ENCODE assay signal across 1 cellular context in genomic region chr4:7067523-7068278, GRCh38.
TF ChIP-seq lines count a peak whose summit lies in the region.

Gene GRPEL1, minus strand, starts transcription at chr4:7068064. Its CDS starts 32 bp downstream, at chr4:7068032.

TF ChIP-seq in SK-N-SH, 30 proteins besides CTCF, POLR2A, EP300 and RAD21 (continued from another document):
- TF ChIP-seq, protein P1, sequence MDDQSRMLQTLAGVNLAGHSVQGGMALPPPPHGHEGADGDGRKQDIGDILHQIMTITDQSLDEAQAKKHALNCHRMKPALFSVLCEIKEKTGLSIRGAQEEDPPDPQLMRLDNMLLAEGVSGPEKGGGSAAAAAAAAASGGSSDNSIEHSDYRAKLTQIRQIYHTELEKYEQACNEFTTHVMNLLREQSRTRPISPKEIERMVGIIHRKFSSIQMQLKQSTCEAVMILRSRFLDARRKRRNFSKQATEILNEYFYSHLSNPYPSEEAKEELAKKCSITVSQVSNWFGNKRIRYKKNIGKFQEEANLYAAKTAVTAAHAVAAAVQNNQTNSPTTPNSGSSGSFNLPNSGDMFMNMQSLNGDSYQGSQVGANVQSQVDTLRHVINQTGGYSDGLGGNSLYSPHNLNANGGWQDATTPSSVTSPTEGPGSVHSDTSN (IDR thresholded peaks at IDR 0.05): peak; percentile 99
- TF ChIP-seq, protein P2, sequence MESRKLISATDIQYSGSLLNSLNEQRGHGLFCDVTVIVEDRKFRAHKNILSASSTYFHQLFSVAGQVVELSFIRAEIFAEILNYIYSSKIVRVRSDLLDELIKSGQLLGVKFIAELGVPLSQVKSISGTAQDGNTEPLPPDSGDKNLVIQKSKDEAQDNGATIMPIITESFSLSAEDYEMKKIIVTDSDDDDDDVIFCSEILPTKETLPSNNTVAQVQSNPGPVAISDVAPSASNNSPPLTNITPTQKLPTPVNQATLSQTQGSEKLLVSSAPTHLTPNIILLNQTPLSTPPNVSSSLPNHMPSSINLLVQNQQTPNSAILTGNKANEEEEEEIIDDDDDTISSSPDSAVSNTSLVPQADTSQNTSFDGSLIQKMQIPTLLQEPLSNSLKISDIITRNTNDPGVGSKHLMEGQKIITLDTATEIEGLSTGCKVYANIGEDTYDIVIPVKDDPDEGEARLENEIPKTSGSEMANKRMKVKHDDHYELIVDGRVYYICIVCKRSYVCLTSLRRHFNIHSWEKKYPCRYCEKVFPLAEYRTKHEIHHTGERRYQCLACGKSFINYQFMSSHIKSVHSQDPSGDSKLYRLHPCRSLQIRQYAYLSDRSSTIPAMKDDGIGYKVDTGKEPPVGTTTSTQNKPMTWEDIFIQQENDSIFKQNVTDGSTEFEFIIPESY (IDR thresholded peaks at IDR 0.05; ENCODE audit: borderline replicate concordance, low read depth): no peak
- no peak for TF ChIP-seq GATA2 (CRISPR knock-in tag; IDR thresholded peaks at IDR 0.05)
- no peak for TF ChIP-seq TEAD4 (IDR thresholded peaks at IDR 0.05; ENCODE audit: borderline replicate concordance, insufficient read depth)
- peak; percentile 65 for TF ChIP-seq NRF1 (IDR thresholded peaks at IDR 0.05; ENCODE audit: low read depth, low read length)
- peak; percentile 96 for TF ChIP-seq MXI1 (IDR thresholded peaks at IDR 0.05; ENCODE audit: low read depth, low read length)
- TF ChIP-seq TCF12 (IDR thresholded peaks at IDR 0.05): no peak
- TF ChIP-seq RCOR1 (IDR thresholded peaks at IDR 0.05; ENCODE audit: low read length): no peak
- 0 out of 2 replicates have a peak, but pooled peaks have one; percentile 53 for TF ChIP-seq TAF1 (IDR thresholded peaks at IDR 0.05; ENCODE audit: borderline replicate concordance, low read depth, low read length)
- TF ChIP-seq RFX5 (IDR thresholded peaks at IDR 0.05; ENCODE audit: low read length): peak; percentile 87
- TF ChIP-seq GABPA (IDR thresholded peaks at IDR 0.05; ENCODE audit: low read depth): peak; percentile 45; the same call in 1 of the 2 replicates
- peak; percentile 89 for TF ChIP-seq CHD2 (IDR thresholded peaks at IDR 0.05; ENCODE audit: low read length, partially characterized antibody)
- TF ChIP-seq, protein P3, sequence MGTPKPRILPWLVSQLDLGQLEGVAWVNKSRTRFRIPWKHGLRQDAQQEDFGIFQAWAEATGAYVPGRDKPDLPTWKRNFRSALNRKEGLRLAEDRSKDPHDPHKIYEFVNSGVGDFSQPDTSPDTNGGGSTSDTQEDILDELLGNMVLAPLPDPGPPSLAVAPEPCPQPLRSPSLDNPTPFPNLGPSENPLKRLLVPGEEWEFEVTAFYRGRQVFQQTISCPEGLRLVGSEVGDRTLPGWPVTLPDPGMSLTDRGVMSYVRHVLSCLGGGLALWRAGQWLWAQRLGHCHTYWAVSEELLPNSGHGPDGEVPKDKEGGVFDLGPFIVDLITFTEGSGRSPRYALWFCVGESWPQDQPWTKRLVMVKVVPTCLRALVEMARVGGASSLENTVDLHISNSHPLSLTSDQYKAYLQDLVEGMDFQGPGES (IDR thresholded peaks at IDR 0.05; ENCODE audit: low read depth, low read length): peak; percentile 51; the same call in 1 of the 2 replicates
- TF ChIP-seq MEF2A (IDR thresholded peaks at IDR 0.05; ENCODE audit: borderline replicate concordance, low read depth): no peak
- no peak for TF ChIP-seq FOXM1 (IDR thresholded peaks at IDR 0.05; ENCODE audit: low read depth)
